In genomic region chr1:207499573-207499972, GRCh38 we compare ENCODE assay signal across 8 cellular contexts. TPM values are rescaled to one million over a fixed set of nuclear protein-coding genes. Genes with fewer than 3 reads are reported as not detected.
DNase-seq lines count a peak whose midpoint lies in the region; ATAC-seq and TF ChIP-seq lines count a peak whose summit lies in the region.

No MANE protein-coding gene starts in this region.

- ATAC-seq in naive B cell (ENCODE audit: low read depth in 2 of 2) (peak; percentile 47 to 63), HG02623 (IDR thresholded peaks at IDR 0.05; ENCODE audit: unreplicated experiment) (no peak)
- peak; percentile 75 for ATAC-seq in stimulated activated memory B cell treated with anti-CD40 and anti-IgM and Interleukin-4, amounts not matched to agents 10 μg/mL and 1 μg/mL and 100 μg/mL, for 72 hours

- no peak overlapping the region for H3K27ac ChIP-seq in KMS-11

- H3K4me2 ChIP-seq in KMS-11, result no peak overlapping the region

- H3K9ac ChIP-seq in KMS-11, result no peak overlapping the region

- H3K36me3 Mint-ChIP-seq in naive B cell, result peaks cover 0 to 5% of the 10 kb centered on the region in 2 donors
- no peaks in the 10 kb centered on the region for H3K36me3 Mint-ChIP-seq in stimulated activated memory B cell treated with anti-CD40 and anti-IgM and Interleukin-4, amounts not matched to agents 10 μg/mL and 1 μg/mL and 100 μg/mL, for 72 hours

- H3K79me2 ChIP-seq in KMS-11 (ENCODE audit: insufficient read depth, low read depth), result no peaks in the 10 kb centered on the region

- no peaks in the 10 kb centered on the region for H3K36me3 ChIP-seq in KMS-11 (ENCODE audit: insufficient read depth)

- TF ChIP-seq CTCF in GM12865 (IDR thresholded peaks at IDR 0.05; ENCODE audit: insufficient read depth, low read depth, low read length, missing control alignments) (peak; percentile 75), KMS-11 (conservative IDR thresholded peaks at IDR 0.05; ENCODE audit: low read depth, low read length) (peak; percentile 96), epithelial cell of proximal tubule (conservative IDR thresholded peaks at IDR 0.05; ENCODE audit: low read depth, low read length) (peak; percentile 85)

- peaks cover 40 to 42% (median 42%) of the 10 kb centered on the region in 3 donors for H3K4me1 Mint-ChIP-seq in naive B cell
- H3K4me1 Mint-ChIP-seq in stimulated activated memory B cell treated with anti-CD40 and anti-IgM and Interleukin-4, amounts not matched to agents 10 μg/mL and 1 μg/mL and 100 μg/mL, for 72 hours, result peaks cover 62% of the 10 kb centered on the region

- H2AFZ ChIP-seq in KMS-11 (ENCODE audit: low read depth), result no peak overlapping the region

- H4K20me1 ChIP-seq in KMS-11 (ENCODE audit: insufficient read depth), result no peaks in the 10 kb centered on the region

- H3K4me3 ChIP-seq in GM12865 (ENCODE audit: low read depth, low read length) (no peak overlapping the region), KMS-11 (IDR thresholded peaks at IDR 0.05; ENCODE audit: insufficient read depth, low read depth, low read length) (no peak overlapping the region), epithelial cell of proximal tubule (ENCODE audit: low read depth, low read length) (no peak overlapping the region)

- peak overlapping the region in 1 of 6 donors; percentile 82 for H3K27ac Mint-ChIP-seq in naive B cell
- no peak overlapping the region for H3K27ac Mint-ChIP-seq in stimulated activated memory B cell treated with anti-CD40 and anti-IgM and Interleukin-4, amounts not matched to agents 10 μg/mL and 1 μg/mL and 100 μg/mL, for 72 hours

- no peaks in the 10 kb centered on the region for H3K9me3 Mint-ChIP-seq in naive B cell
- no peaks in the 10 kb centered on the region for H3K9me3 Mint-ChIP-seq in stimulated activated memory B cell treated with anti-CD40 and anti-IgM and Interleukin-4, amounts not matched to agents 10 μg/mL and 1 μg/mL and 100 μg/mL, for 72 hours

- H3K27me3 ChIP-seq in KMS-11 (ENCODE audit: insufficient read depth, low read depth), result no peaks in the 10 kb centered on the region

- DNase-seq in GM12865 (ENCODE audit: low read depth) (peak; percentile 84), OCI-M1 (lab: John Stamatoyannopoulos, UW) (peak; percentile 95), epithelial cell of proximal tubule (ENCODE audit: low read depth) (peak; percentile 15), naive B cell (peak; percentile 67)
- peak; percentile 65 for DNase-seq in activated CD8-positive, alpha-beta memory T cell treated with anti-CD3 and anti-CD28 coated beads, Interleukin-2, amount 50 U/mL, for 48 hours

- H3K27me3 Mint-ChIP-seq in naive B cell, result no peaks in the 10 kb centered on the region
- no peaks in the 10 kb centered on the region for H3K27me3 Mint-ChIP-seq in stimulated activated memory B cell treated with anti-CD40 and anti-IgM and Interleukin-4, amounts not matched to agents 10 μg/mL and 1 μg/mL and 100 μg/mL, for 72 hours

- peaks cover 9% of the 10 kb centered on the region for H3K4me1 ChIP-seq in KMS-11 (ENCODE audit: low read depth, poor library complexity, severe bottlenecking)

- peak overlapping the region in 2 of 8 donors; percentile 19 to 64 for H3K4me3 Mint-ChIP-seq in naive B cell
- H3K4me3 Mint-ChIP-seq in stimulated activated memory B cell treated with anti-CD40 and anti-IgM and Interleukin-4, amounts not matched to agents 10 μg/mL and 1 μg/mL and 100 μg/mL, for 72 hours, result no peak overlapping the region

RNA-seq across cellular contexts. Expression of gene CR1, which starts 3.6 kb away (rescaled TPM):
- not detected in 2 replicates for total RNA-seq in epithelial cell of proximal tubule
- polyA plus RNA-seq in naive B cell (ENCODE audit: low read depth in 6 of 6), result 10 to 100 TPM; 20.5 to 32.8 (median 24.3) TPM

RNA-seq across cellular contexts. Expression of gene CR2, which starts 45.4 kb away (rescaled TPM):
- 0.81 TPM in 1 of 2 replicates, not detected in the other for total RNA-seq in epithelial cell of proximal tubule
- polyA plus RNA-seq in naive B cell (ENCODE audit: low read depth in 6 of 6), result 100 to 1,000 TPM in 3 of 6 donors, 10 to 100 TPM in 3; 78.0 to 142 (median 111) TPM

Comparison
In these comparisons a context has a peak if more than half of its experiments do, and no peak if none do; other contexts are left out.
1. DNase-seq: peak in every context shown above with its lines; median percentile 95 in OCI-M1; 84 in GM12865; 67 in naive B cell; 65 in activated CD8-positive, alpha-beta memory T cell treated with anti-CD3 and anti-CD28 coated beads, Interleukin-2, amount 50 U/mL, for 48 hours; 15 in epithelial cell of proximal tubule.